Comparison of ENCODE assay signal across 3 cellular contexts in the genomic region with DNA sequence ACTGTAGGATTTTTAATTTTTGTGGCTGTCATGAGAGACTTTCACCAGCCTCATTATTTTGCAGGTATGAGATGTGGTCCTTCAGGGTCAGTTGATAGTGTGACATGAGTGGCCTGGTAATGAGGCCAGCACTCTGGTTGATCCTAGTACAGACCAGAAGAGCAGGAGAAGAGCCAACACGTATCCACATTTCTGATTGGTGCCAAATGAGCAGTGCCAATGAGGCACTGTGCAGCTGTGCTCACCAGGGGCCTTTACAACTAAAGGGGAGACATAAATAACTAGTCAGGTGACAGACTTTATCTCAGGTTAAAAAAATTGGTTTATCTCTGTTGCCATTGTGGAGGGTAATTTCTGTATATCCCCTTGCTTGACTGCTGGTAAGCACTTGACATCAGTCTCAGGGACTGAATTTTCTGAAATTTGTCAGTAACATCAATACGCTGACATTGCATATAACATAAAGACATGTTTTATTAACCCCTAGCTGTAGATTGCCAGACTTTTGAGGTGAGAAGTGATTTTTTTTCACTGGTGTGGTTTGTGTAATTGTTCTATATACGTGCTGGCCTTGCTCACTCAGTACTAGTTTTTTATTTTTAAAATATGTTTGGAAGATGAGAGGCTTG.
A peak's percentile ranks its signal among the peaks of the same experiment; 100 is the strongest.
TF ChIP-seq lines count a peak whose summit lies in the region.

No MANE protein-coding gene starts in this region.

TF ChIP-seq in A549, 52 proteins besides CTCF, POLR2A, EP300 and RAD21:
- peak; percentile 90 for TF ChIP-seq MAFK (IDR thresholded peaks at IDR 0.05; ENCODE audit: partially characterized antibody)
- TF ChIP-seq JUN (IDR thresholded peaks at IDR 0.05): no peak
- TF ChIP-seq FOSL2 (IDR thresholded peaks at IDR 0.05): no peak
- no peak for TF ChIP-seq FOSL2 (CRISPR knock-in tag; IDR thresholded peaks at IDR 0.05)
- TF ChIP-seq NFE2L2 (conservative IDR thresholded peaks at IDR 0.05; ENCODE audit: low read length): no peak
- no peak for TF ChIP-seq NR3C1 (IDR thresholded peaks at IDR 0.05)
- no peak for TF ChIP-seq HOXB13 (CRISPR knock-in tag; IDR thresholded peaks at IDR 0.05; ENCODE audit: low read depth)
- no peak for TF ChIP-seq EHF (CRISPR knock-in tag; IDR thresholded peaks at IDR 0.05)
- TF ChIP-seq, protein P1, sequence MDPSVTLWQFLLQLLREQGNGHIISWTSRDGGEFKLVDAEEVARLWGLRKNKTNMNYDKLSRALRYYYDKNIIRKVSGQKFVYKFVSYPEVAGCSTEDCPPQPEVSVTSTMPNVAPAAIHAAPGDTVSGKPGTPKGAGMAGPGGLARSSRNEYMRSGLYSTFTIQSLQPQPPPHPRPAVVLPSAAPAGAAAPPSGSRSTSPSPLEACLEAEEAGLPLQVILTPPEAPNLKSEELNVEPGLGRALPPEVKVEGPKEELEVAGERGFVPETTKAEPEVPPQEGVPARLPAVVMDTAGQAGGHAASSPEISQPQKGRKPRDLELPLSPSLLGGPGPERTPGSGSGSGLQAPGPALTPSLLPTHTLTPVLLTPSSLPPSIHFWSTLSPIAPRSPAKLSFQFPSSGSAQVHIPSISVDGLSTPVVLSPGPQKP (IDR thresholded peaks at IDR 0.05; ENCODE audit: low read depth, low read length): no peak
- TF ChIP-seq CBX8 (IDR thresholded peaks at IDR 0.05): no peak

TF ChIP-seq in HEK293T, 16 proteins besides CTCF, POLR2A, EP300 and RAD21:
- TF ChIP-seq PKNOX1 (IDR thresholded peaks at IDR 0.05) (peak; percentile 32; the same call in 1 of the 2 replicates), CTBP1 (IDR thresholded peaks at IDR 0.05; ENCODE audit: borderline replicate concordance) (no peak)

TF ChIP-seq in H1, 55 proteins besides CTCF, POLR2A, EP300 and RAD21:
- TF ChIP-seq SIRT6 (IDR thresholded peaks at IDR 0.05; ENCODE audit: low read length): no peak
- no peak for TF ChIP-seq SP4 (IDR thresholded peaks at IDR 0.05; ENCODE audit: low read length)
- TF ChIP-seq ATF2 (IDR thresholded peaks at IDR 0.05; ENCODE audit: low read length): no peak
- no peak for TF ChIP-seq GTF2F1 (IDR thresholded peaks at IDR 0.05; ENCODE audit: borderline replicate concordance, low read depth, low read length)
- peak; percentile 57; the same call in 1 of the 2 replicates for TF ChIP-seq MAFK (IDR thresholded peaks at IDR 0.05; ENCODE audit: low read depth, low read length)
- no peak for TF ChIP-seq YY1 (IDR thresholded peaks at IDR 0.05; ENCODE audit: low read depth, low read length)
